ENCODE assay signal across 11 cellular contexts in genomic region chr6:28659250-28659566, GRCh38.
A peak's percentile ranks its signal among the peaks of the same experiment; 100 is the strongest.
DNase-seq lines count a peak whose midpoint lies in the region; ATAC-seq and TF ChIP-seq lines count a peak whose summit lies in the region.
"Had no signal": no experiment of that assay in that cellular context is flagged by ENCODE, and none has a peak within 500 bp of the region (broad histone marks: within the 10 kb centered on the region; RNA-seq: fewer than 3 reads in every experiment).

No MANE protein-coding gene starts in this region.

- intact Hi-C loops in IMR-90 (cut with micrococcal nuclease): loop anchor here (5.0 kb wide), 1 partner anchor 52 kb away; no protein-coding TSS in a partner anchor

- no peak for DNase-seq in IMR-90
- no peak for DNase-seq in caudate nucleus (lab: John Stamatoyannopoulos, UW)
- DNase-seq in nephron progenitor cell: no peak
- DNase-seq in HuH-7 (ENCODE audit: low spot score): no peak
- DNase-seq in DMS114 treated with DMSO at 0.1 percent for 48 hours (lab: John Stamatoyannopoulos, UW; ENCODE audit: unreplicated experiment): no peak
- no peak for DNase-seq in immature natural killer cell
- no peak for DNase-seq in cortex of kidney (lab: John Stamatoyannopoulos, UW)
- DNase-seq: body of pancreas; NCI-H446; stimulated activated CD4-positive, alpha-beta T cell treated with anti-CD3 and anti-CD28 coated beads, Interleukin-12 subunit alpha, Interleukin-12 subunit beta, amount 100 ng/mL, for 4 hours had no signal

- TF ChIP-seq POLR2A in IMR-90 (IDR thresholded peaks at IDR 0.05; ENCODE audit: low read depth, low read length): no peak

- no peaks in the 10 kb centered on the region for H3K9me3 Mint-ChIP-seq in nephron progenitor cell
- H3K9me3 Mint-ChIP-seq in immature natural killer cell: peaks cover 0 to 18% (median 0%) of the 10 kb centered on the region in 6 donors

- H3K36me3 Mint-ChIP-seq in nephron progenitor cell (ENCODE audit: low read depth) (no peaks in the 10 kb centered on the region), immature natural killer cell (no peaks in the 10 kb centered on the region)

- no peak overlapping the region for H3K4ac ChIP-seq in IMR-90 (ENCODE audit: low read depth, low read length)

- in situ Hi-C loops in IMR-90 (cut with MboI; ENCODE audit: low sequenced_read_pairs): no loop called here

- no peak for ATAC-seq in IMR-90 (ENCODE audit: low read depth)
- ATAC-seq: body of pancreas had no signal

- no peak overlapping the region for H4K5ac ChIP-seq in IMR-90 (ENCODE audit: low read depth, low read length)

- H3K4me3 ChIP-seq in BLaER1: peak overlapping the region; percentile 67
- no peak overlapping the region for H3K4me3 ChIP-seq in IMR-90 (ENCODE audit: insufficient read depth, low read depth, low read length)
- H3K4me3 ChIP-seq: body of pancreas had no signal

- H3K14ac ChIP-seq in IMR-90 (replicated peaks; ENCODE audit: low read depth, low read length): no peak overlapping the region

- H3K9me1 ChIP-seq in IMR-90 (ENCODE audit: insufficient read depth, low read length): no peaks in the 10 kb centered on the region

- no peak overlapping the region for H3K27ac ChIP-seq in BLaER1
- H3K27ac ChIP-seq in IMR-90 (ENCODE audit: insufficient read depth, low read length): no peak overlapping the region
- peak overlapping the region; percentile 0 for H3K27ac ChIP-seq in caudate nucleus (ENCODE audit: low read depth, low read length)
- H3K27ac ChIP-seq: body of pancreas had no signal

- H3K9me3 ChIP-seq in BLaER1 (no peaks in the 10 kb centered on the region), IMR-90 (ENCODE audit: control insufficient read depth, insufficient read depth, low read length) (no peaks in the 10 kb centered on the region)
- H3K9me3 ChIP-seq: body of pancreas had no signal

- H3K79me1 ChIP-seq in IMR-90 (ENCODE audit: low read depth in 1 of 2, low read length in 2 of 2): no peaks in the 10 kb centered on the region

- peak overlapping the region; percentile 24 for H2AFZ ChIP-seq in IMR-90 (replicated peaks; ENCODE audit: low read length, poor library complexity)

- H3K4me2 ChIP-seq in BLaER1 (peak overlapping the region; percentile 88), IMR-90 (ENCODE audit: low read depth, low read length) (peak overlapping the region; percentile 90)

- no peak overlapping the region for H3K23ac ChIP-seq in IMR-90 (ENCODE audit: low read depth, low read length)

- H2AK9ac ChIP-seq in IMR-90 (replicated peaks; ENCODE audit: low read depth, low read length, poor library complexity): no peak overlapping the region

- H4K91ac ChIP-seq in IMR-90 (ENCODE audit: insufficient read depth, low read depth, low read length): no peak overlapping the region

- POLR2A ChIA-PET in IMR-90 (lab: Charles Lee; ENCODE audit: unreplicated experiment): no interaction called here

- no peak for TF ChIP-seq RAD21 in IMR-90 (IDR thresholded peaks at IDR 0.05; ENCODE audit: low read length)

- dilution Hi-C loops in IMR-90 (cut with HindIII; ENCODE audit: low sequenced_read_pairs, unreplicated experiment): no loop called here

- WGBS in IMR-90 (ENCODE audit: extremely low coverage in 2 of 2, insufficient read length in 1 of 2), 2 experiments: no CpG with 5 or more reads among the region's 2 CpGs

- no peak overlapping the region for H3K56ac ChIP-seq in IMR-90 (ENCODE audit: extremely low read depth, insufficient read depth, low read length)

- no peak overlapping the region for H4K8ac ChIP-seq in IMR-90 (ENCODE audit: low read depth in 2 of 2, low read length in 2 of 2)

- H4K20me1 ChIP-seq in BLaER1: no peaks in the 10 kb centered on the region
- H4K20me1 ChIP-seq in IMR-90 (ENCODE audit: insufficient read depth, low read length): no peaks in the 10 kb centered on the region

- H3K9ac ChIP-seq in BLaER1 (no peak overlapping the region), IMR-90 (ENCODE audit: low read depth, low read length) (no peak overlapping the region)

- no peak overlapping the region for H2BK20ac ChIP-seq in IMR-90 (ENCODE audit: low read depth, low read length)

- H3K4me3 Mint-ChIP-seq in nephron progenitor cell: peak overlapping the region; percentile 94
- H3K4me3 Mint-ChIP-seq in immature natural killer cell: no peak overlapping the region

- H3K4me1 ChIP-seq in BLaER1 (peaks cover 23% of the 10 kb centered on the region), IMR-90 (ENCODE audit: control insufficient read depth, insufficient read depth, low read length) (no peaks in the 10 kb centered on the region)

- no peak overlapping the region for H2AK5ac ChIP-seq in IMR-90 (ENCODE audit: low read depth, low read length)

- CTCF ChIA-PET in IMR-90 (lab: Yijun Ruan, JAX): no interaction called here

- H3K27me3 Mint-ChIP-seq in nephron progenitor cell (ENCODE audit: low read depth, poor library complexity) (peaks cover 40% of the 10 kb centered on the region), immature natural killer cell (ENCODE audit: low read depth in 3 of 3) (peaks cover 27 to 33% (median 31%) of the 10 kb centered on the region in 3 donors)

- H3K27me3 ChIP-seq in BLaER1: peaks cover 31% of the 10 kb centered on the region
- H3K27me3 ChIP-seq in IMR-90 (ENCODE audit: control insufficient read depth, insufficient read depth, low read length): peaks cover 3% of the 10 kb centered on the region; the same call in 1 of the 2 replicates
- H3K27me3 ChIP-seq: body of pancreas had no signal

- no TSS peak for BruUV-seq in IMR-90 (replicated peaks; lab: Mats Ljungman, UMichigan)

- no peak overlapping the region for H3K27ac Mint-ChIP-seq in nephron progenitor cell
- H3K27ac Mint-ChIP-seq in immature natural killer cell: no peak overlapping the region

- TF ChIP-seq CTCF in IMR-90 (conservative IDR thresholded peaks at IDR 0.05; ENCODE audit: low read depth, low read length) (no peak), nephron progenitor cell (IDR thresholded peaks at IDR 0.05) (no peak)

- H3K4me1 Mint-ChIP-seq in nephron progenitor cell (peaks cover 24% of the 10 kb centered on the region), immature natural killer cell (peaks cover 10 to 16% of the 10 kb centered on the region in 2 donors)

- H3K36me3 ChIP-seq in BLaER1 (no peaks in the 10 kb centered on the region), IMR-90 (ENCODE audit: control insufficient read depth, insufficient read depth, low read length) (no peaks in the 10 kb centered on the region)

- H2BK120ac ChIP-seq in IMR-90 (ENCODE audit: low read depth, low read length): no peak overlapping the region

- no peak overlapping the region for H3K18ac ChIP-seq in IMR-90 (ENCODE audit: low read depth, low read length)

- no peak overlapping the region for H2BK15ac ChIP-seq in IMR-90 (ENCODE audit: low read depth, low read length)

- no peak overlapping the region for H2BK5ac ChIP-seq in IMR-90 (ENCODE audit: low read depth, low read length, poor library complexity, severe bottlenecking)

TF ChIP-seq in IMR-90, 13 proteins besides CTCF, POLR2A, EP300 and RAD21:
- TF ChIP-seq MAFK (IDR thresholded peaks at IDR 0.05; ENCODE audit: low read depth, low read length) (no peak), MAZ (IDR thresholded peaks at IDR 0.05; ENCODE audit: borderline replicate concordance, low read depth, low read length) (no peak), ELK1 (IDR thresholded peaks at IDR 0.05; ENCODE audit: borderline replicate concordance, low read depth, low read length) (no peak), NFE2L2 (IDR thresholded peaks at IDR 0.05; ENCODE audit: low read depth, low read length) (no peak), CEBPB (IDR thresholded peaks at IDR 0.05; ENCODE audit: low read depth, low read length) (no peak), SMC3 (IDR thresholded peaks at IDR 0.05; ENCODE audit: low read depth, low read length) (no peak), MXI1 (IDR thresholded peaks at IDR 0.05; ENCODE audit: borderline replicate concordance, low read depth, low read length) (no peak), CHD1 (IDR thresholded peaks at IDR 0.05; ENCODE audit: low read depth, low read length) (no peak), BHLHE40 (IDR thresholded peaks at IDR 0.05; ENCODE audit: low read depth, low read length) (no peak), USF2 (IDR thresholded peaks at IDR 0.05; ENCODE audit: low read depth, low read length) (no peak), RFX5 (IDR thresholded peaks at IDR 0.05; ENCODE audit: low read depth, low read length) (no peak), FOS (IDR thresholded peaks at IDR 0.05; ENCODE audit: low read depth, low read length) (no peak), RCOR1 (IDR thresholded peaks at IDR 0.05; ENCODE audit: insufficient replicate concordance, low read length) (no peak)
